Comparison of ENCODE assay signal across 1 cellular context in the genomic region with DNA sequence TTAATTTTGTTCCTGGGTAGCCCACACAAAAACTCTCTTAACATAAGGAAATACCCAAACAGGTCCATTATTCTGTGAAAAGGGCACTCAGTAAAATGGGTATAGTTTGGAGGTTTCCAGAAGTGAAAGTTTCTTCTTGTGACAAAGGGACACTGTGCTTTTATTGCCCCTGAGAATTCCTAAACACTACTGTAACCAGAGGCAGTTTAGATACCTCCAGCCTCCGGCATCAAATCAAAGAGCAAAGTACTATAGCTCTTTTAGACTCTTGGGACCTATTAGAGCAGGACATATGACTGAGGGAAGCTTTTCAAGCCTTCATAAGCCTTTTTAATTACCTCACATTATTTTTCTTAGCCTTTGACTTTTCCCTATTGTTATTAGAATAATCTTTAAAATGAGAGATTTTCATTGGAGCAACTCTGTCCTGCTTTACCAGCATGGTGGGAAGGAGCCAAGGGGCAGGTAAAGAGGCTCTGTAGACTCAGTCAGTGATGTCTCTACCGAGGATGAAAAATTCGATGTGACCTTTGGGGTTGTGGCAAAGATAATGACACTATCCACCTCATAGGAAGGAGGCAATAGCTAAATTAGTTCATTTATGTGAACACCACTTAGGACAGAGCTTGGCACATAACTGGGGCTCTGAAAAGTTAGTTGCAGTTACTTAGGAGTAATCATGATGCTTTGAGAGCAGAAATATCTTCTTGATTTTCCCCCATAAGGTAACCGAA.
TF ChIP-seq lines count a peak whose summit lies in the region.

No MANE protein-coding gene starts in this region.

TF ChIP-seq in endothelial cell of umbilical vein, 7 proteins besides CTCF, POLR2A, EP300 and RAD21:
- no peak for TF ChIP-seq GATA2 (IDR thresholded peaks at IDR 0.05; ENCODE audit: insufficient read depth, insufficient read length, low read depth, low read length)
- no peak for TF ChIP-seq FOS (IDR thresholded peaks at IDR 0.05; ENCODE audit: borderline replicate concordance, insufficient read depth, low read length)
- no peak for TF ChIP-seq JUN (IDR thresholded peaks at IDR 0.05; ENCODE audit: borderline replicate concordance, insufficient read depth, insufficient read length, low read depth)
- no peak for TF ChIP-seq MYC (IDR thresholded peaks at IDR 0.05; ENCODE audit: low read depth, low read length)
- TF ChIP-seq, protein P1, sequence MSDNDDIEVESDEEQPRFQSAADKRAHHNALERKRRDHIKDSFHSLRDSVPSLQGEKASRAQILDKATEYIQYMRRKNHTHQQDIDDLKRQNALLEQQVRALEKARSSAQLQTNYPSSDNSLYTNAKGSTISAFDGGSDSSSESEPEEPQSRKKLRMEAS (IDR thresholded peaks at IDR 0.05; ENCODE audit: insufficient read depth, insufficient read length) = no peak
- TF ChIP-seq EZH2 (IDR thresholded peaks at IDR 0.05; ENCODE audit: borderline replicate concordance, low read depth, low read length, severe bottlenecking) = no peak
- no peak for TF ChIP-seq POLR2AphosphoS5 (IDR thresholded peaks at IDR 0.05; ENCODE audit: insufficient read depth, low read depth, low read length)
